ENCODE assay signal across 8 cellular contexts in genomic region chr3:59575113-59576001, GRCh38.
DNase-seq lines count a peak whose midpoint lies in the region; ATAC-seq, FAIRE-seq and TF ChIP-seq lines count a peak whose summit lies in the region.

No MANE protein-coding gene starts in this region.

- no peak overlapping the region for H3K4me3 Mint-ChIP-seq in WTC11

- no peaks in the 10 kb centered on the region for H3K27me3 Mint-ChIP-seq in WTC11 (ENCODE audit: low read depth)

- H3K27ac Mint-ChIP-seq in WTC11, result no peak overlapping the region

- POLR2A ChIA-PET in WTC11 (lab: Charles Lee), result no interaction called here

- peak; percentile 86 for ATAC-seq in GM18511 (IDR thresholded peaks at IDR 0.05; ENCODE audit: unreplicated experiment)
- peak; percentile 66 for ATAC-seq in HG03095 (IDR thresholded peaks at IDR 0.05; ENCODE audit: unreplicated experiment)
- ATAC-seq in WTC11, result peak; percentile 90

- FAIRE-seq in A204.1 (lab: Jason Lieb, UNC), result peak; percentile 21
- peak; percentile 95 for FAIRE-seq in kidney (lab: Jason Lieb, UNC)

- no peak overlapping the region for H3K27ac ChIP-seq in kidney (ENCODE audit: low read depth in 2 of 2, low read length in 2 of 2)

- peak; percentile 90 for TF ChIP-seq CTCF in WTC11 (IDR thresholded peaks at IDR 0.05)
- peak; percentile 92 for TF ChIP-seq CTCF in cardiac fibroblast (IDR thresholded peaks at IDR 0.05; ENCODE audit: low read depth, low read length)
- peak; percentile 97 for TF ChIP-seq CTCF in kidney (IDR thresholded peaks at IDR 0.05; ENCODE audit: borderline replicate concordance, extremely low read depth, insufficient read depth)

- H3K4me1 Mint-ChIP-seq in WTC11, result no peaks in the 10 kb centered on the region

- H3K36me3 Mint-ChIP-seq in WTC11, result no peaks in the 10 kb centered on the region

- no peaks in the 10 kb centered on the region for H3K9me3 Mint-ChIP-seq in WTC11

- H3K9me3 ChIP-seq in kidney (ENCODE audit: control insufficient read depth in 1 of 2, low read length in 2 of 2), result no peaks in the 10 kb centered on the region

- no peak overlapping the region for H3K4me3 ChIP-seq in cardiac fibroblast (replicated peaks in 1 of 2; ENCODE audit: low read depth in 2 of 2, low read length in 2 of 2)
- H3K4me3 ChIP-seq in kidney (ENCODE audit: low read length in 2 of 2), result no peak overlapping the region

- DNase-seq in NCI-H2196 treated with DMSO at 0.1 percent for 48 hours (lab: John Stamatoyannopoulos, UW; ENCODE audit: unreplicated experiment) (peak; percentile 60), WTC11 (ENCODE audit: low spot score) (peak; percentile 92), cardiac fibroblast (ENCODE audit: low read depth in 2 of 2) (peak; percentile 77 to 82), kidney (peak; percentile 91)
- peak; percentile 85 for DNase-seq in stimulated activated CD4-positive, alpha-beta T cell treated with anti-CD3 and anti-CD28 coated beads, Interleukin-1b, Interleukin-23, amount 100 ng/mL, for 48 hours

- CTCF ChIA-PET in WTC11 (lab: Charles Lee), result interaction anchor here (0.6 to 3.1 kb wide), 13 partner anchors 10 to 444 kb away, joined by 3 to 47 read pairs (median 4); no protein-coding TSS in a partner anchor

- intact Hi-C loops in kidney (cut with DNase I), result no loop called here

- H3K36me3 ChIP-seq in kidney (ENCODE audit: control insufficient read depth in 1 of 2, insufficient read depth in 2 of 2, low read length in 2 of 2), result no peaks in the 10 kb centered on the region

- no peak overlapping the region for H3K9ac ChIP-seq in kidney (ENCODE audit: low read length in 2 of 2)

- peaks cover 3 to 4% of the 10 kb centered on the region in 2 donors for H3K4me1 ChIP-seq in kidney (ENCODE audit: control insufficient read depth in 1 of 2, insufficient read depth in 1 of 2, low read depth in 1 of 2, low read length in 2 of 2)

TF ChIP-seq in WTC11, 78 proteins besides CTCF, POLR2A, EP300 and RAD21:
- TF ChIP-seq USF2 (CRISPR knock-in tag; IDR thresholded peaks at IDR 0.05) (no peak), NR2C2 (CRISPR knock-in tag; IDR thresholded peaks at IDR 0.05) (no peak), ERG (CRISPR knock-in tag; IDR thresholded peaks at IDR 0.05) (no peak), PRRX2 (CRISPR knock-in tag; IDR thresholded peaks at IDR 0.05) (no peak), ATF1 (CRISPR knock-in tag; IDR thresholded peaks at IDR 0.05) (no peak), RORB (CRISPR knock-in tag; IDR thresholded peaks at IDR 0.05) (no peak), ZNF281 (CRISPR knock-in tag; IDR thresholded peaks at IDR 0.05) (no peak), ZBTB21 (CRISPR knock-in tag; IDR thresholded peaks at IDR 0.05; ENCODE audit: borderline replicate concordance) (no peak), ATF2 (CRISPR knock-in tag; IDR thresholded peaks at IDR 0.05; ENCODE audit: borderline replicate concordance, low read depth) (no peak), HMGXB4 (CRISPR knock-in tag; IDR thresholded peaks at IDR 0.05) (no peak), TCF7 (CRISPR knock-in tag; IDR thresholded peaks at IDR 0.05; ENCODE audit: low read depth) (no peak), ATF3 (CRISPR knock-in tag; conservative IDR thresholded peaks at IDR 0.05) (no peak)
